ENCODE assay signal across 8 cellular contexts in the genomic region with DNA sequence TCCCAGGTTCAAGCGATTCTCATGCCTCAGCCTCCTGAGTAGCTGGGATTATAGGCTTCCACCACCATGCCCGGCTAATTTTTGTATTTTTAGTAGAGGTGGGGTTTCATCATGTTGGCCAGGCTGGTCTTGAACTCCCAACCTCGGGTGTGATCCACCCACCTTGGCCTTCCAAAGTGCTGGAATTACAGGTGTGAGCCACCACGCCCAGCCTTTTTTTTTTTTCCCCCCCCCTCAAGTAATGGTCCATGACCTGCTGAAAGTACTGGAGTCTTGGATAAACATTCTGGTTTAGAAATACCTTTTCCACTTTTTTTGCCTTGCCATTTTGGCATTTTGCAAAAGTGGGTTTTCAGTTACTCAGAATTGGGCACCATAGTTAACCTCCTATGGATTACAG. TPM values are rescaled to one million over a fixed set of nuclear protein-coding genes. Genes with fewer than 3 reads are reported as not detected.
DNase-seq lines count a peak whose midpoint lies in the region; ATAC-seq and TF ChIP-seq lines count a peak whose summit lies in the region.
"Not testable (repeated sequence)": the region's sequence is repeated elsewhere in the genome, so short reads cannot be mapped to it uniquely, and the experiment has no call there.

No MANE protein-coding gene starts in this region.

- intact Hi-C loops in CD4-positive, alpha-beta memory T cell (cut with micrococcal nuclease), result not testable (repeated sequence)

- not testable (repeated sequence) for DNase-seq in CD4-positive, alpha-beta memory T cell; SJCRH30; activated naive CD8-positive, alpha-beta T cell treated with anti-CD3 and anti-CD28 coated beads, Interleukin-2, amount 10 ng/mL, durations not matched to agents 7 days and 5 days; epithelial cell of prostate (ENCODE audit: low read depth, low spot score); memory B cell (ENCODE audit: low spot score in 2 of 2); trophoblast cell; thoracic aorta (ENCODE audit: low spot score)

- TF ChIP-seq CTCF in thoracic aorta (IDR thresholded peaks at IDR 0.05), result not testable (repeated sequence)

- not testable (repeated sequence) for H3K4me3 ChIP-seq in CD4-positive, alpha-beta memory T cell (ENCODE audit: low read length in 2 of 2); SJCRH30; trophoblast cell (ENCODE audit: low read depth, low read length); thoracic aorta

- H2AFZ ChIP-seq in trophoblast cell (ENCODE audit: insufficient read depth, low read length, poor library complexity), result not testable (repeated sequence)

- H3K36me3 Mint-ChIP-seq in CD4-positive, alpha-beta memory T cell, result peaks cover 11 to 41% of the 10 kb centered on the region in 2 donors
- not testable (repeated sequence) for H3K36me3 Mint-ChIP-seq in IgD-negative memory B cell, memory B cell
- peaks cover 33% of the 10 kb centered on the region for H3K36me3 Mint-ChIP-seq in activated naive CD8-positive, alpha-beta T cell treated with anti-CD3 and anti-CD28 coated beads, Interleukin-2, amount 10 ng/mL, durations not matched to agents 7 days and 5 days

- H3K79me2 ChIP-seq in trophoblast cell (ENCODE audit: control insufficient read depth, insufficient read depth, low read length, poor library complexity), result peaks cover 32% of the 10 kb centered on the region

- CTCF ChIA-PET in CD4-positive, alpha-beta memory T cell (lab: Charles Lee; ENCODE audit: partially characterized antibody), result interaction anchor here (1.7 to 2.1 kb wide), 2 partner anchors 19 to 60 kb away, joined by 5 read pairs; no protein-coding TSS in a partner anchor

- H3K4me3 Mint-ChIP-seq in CD4-positive, alpha-beta memory T cell, result peak overlapping the region in 6 of 8 donors; percentile 48 to 82 (median 68)
- H3K4me3 Mint-ChIP-seq in IgD-negative memory B cell, result peak overlapping the region in 2 of 4 donors; percentile 69 to 85
- peak overlapping the region; percentile 1 for H3K4me3 Mint-ChIP-seq in activated naive CD8-positive, alpha-beta T cell treated with anti-CD3 and anti-CD28 coated beads, Interleukin-2, amount 10 ng/mL, durations not matched to agents 7 days and 5 days
- not testable (repeated sequence) for H3K4me3 Mint-ChIP-seq in memory B cell

- H3K4ac ChIP-seq in trophoblast cell (ENCODE audit: low read depth, low read length), result peak overlapping the region; percentile 92

- H3K18ac ChIP-seq in trophoblast cell (ENCODE audit: low read length), result not testable (repeated sequence)

- not testable (repeated sequence) for H2BK5ac ChIP-seq in trophoblast cell (ENCODE audit: low read depth, low read length, poor library complexity)

- not testable (repeated sequence) for ATAC-seq in activated naive CD8-positive, alpha-beta T cell treated with anti-CD3 and anti-CD28 coated beads, Interleukin-2, amount 10 ng/mL, durations not matched to agents 7 days and 5 days (ENCODE audit: low read depth); memory B cell (ENCODE audit: low read depth); thoracic aorta (ENCODE audit: insufficient number of reproducible peaks, low FRiP score, low read depth)

- H3K9ac ChIP-seq in trophoblast cell (ENCODE audit: low read length), result not testable (repeated sequence)

- H3K9me3 Mint-ChIP-seq in CD4-positive, alpha-beta memory T cell; IgD-negative memory B cell; activated naive CD8-positive, alpha-beta T cell treated with anti-CD3 and anti-CD28 coated beads, Interleukin-2, amount 10 ng/mL, durations not matched to agents 7 days and 5 days; memory B cell: not testable (repeated sequence)

- peaks cover 9 to 35% (median 21%) of the 10 kb centered on the region in 4 donors for H3K4me1 Mint-ChIP-seq in CD4-positive, alpha-beta memory T cell
- H3K4me1 Mint-ChIP-seq in IgD-negative memory B cell (peaks cover 29 to 39% (median 35%) of the 10 kb centered on the region in 3 donors), memory B cell (peaks cover 39% of the 10 kb centered on the region)
- H3K4me1 Mint-ChIP-seq in activated naive CD8-positive, alpha-beta T cell treated with anti-CD3 and anti-CD28 coated beads, Interleukin-2, amount 10 ng/mL, durations not matched to agents 7 days and 5 days, result peaks cover 28% of the 10 kb centered on the region

- not testable (repeated sequence) for H4K12ac ChIP-seq in trophoblast cell (ENCODE audit: low read depth, low read length)

- not testable (repeated sequence) for H3K23ac ChIP-seq in trophoblast cell (ENCODE audit: low read length)

- H3K27me3 Mint-ChIP-seq in CD4-positive, alpha-beta memory T cell; IgD-negative memory B cell; activated naive CD8-positive, alpha-beta T cell treated with anti-CD3 and anti-CD28 coated beads, Interleukin-2, amount 10 ng/mL, durations not matched to agents 7 days and 5 days; memory B cell: not testable (repeated sequence)

- POLR2A ChIA-PET in CD4-positive, alpha-beta memory T cell (lab: Charles Lee; ENCODE audit: partially characterized antibody), result interaction anchor here (1.6 to 16.5 kb wide), 5 partner anchors 8 to 128 kb away, joined by 3 to 595 read pairs (median 91); partner anchors contain the start of genes ARID1A and PIGV
- POLR2A ChIA-PET in activated naive CD8-positive, alpha-beta T cell treated with anti-CD3 and anti-CD28 coated beads, Interleukin-2, amount 10 ng/mL, durations not matched to agents 7 days and 5 days (lab: Charles Lee), result interaction anchor here (1.0 to 15.0 kb wide), 4 partner anchors 13 to 83 kb away, joined by 3 to 357 read pairs (median 24); partner anchors contain the start of gene PIGV

- H3K4me2 ChIP-seq in trophoblast cell (ENCODE audit: low read length), result not testable (repeated sequence)

- H3K79me1 ChIP-seq in trophoblast cell (ENCODE audit: low read length), result not testable (repeated sequence)

- H3K9me3 ChIP-seq in CD4-positive, alpha-beta memory T cell (ENCODE audit: control insufficient read depth in 1 of 2, low read length in 2 of 2); SJCRH30 (replicated peaks); trophoblast cell (ENCODE audit: insufficient read depth, low read depth, low read length); thoracic aorta: not testable (repeated sequence)

- not testable (repeated sequence) for H3K27me3 ChIP-seq in CD4-positive, alpha-beta memory T cell (ENCODE audit: insufficient read depth, low read length); SJCRH30; trophoblast cell (ENCODE audit: insufficient read depth, low read length); thoracic aorta (replicated peaks; ENCODE audit: insufficient read depth)

- H2AK5ac ChIP-seq in trophoblast cell (ENCODE audit: low read length), result not testable (repeated sequence)

- H4K91ac ChIP-seq in trophoblast cell (ENCODE audit: low read depth, low read length), result not testable (repeated sequence)

- H3K36me3 ChIP-seq in CD4-positive, alpha-beta memory T cell (ENCODE audit: insufficient read depth, low read length); thoracic aorta: not testable (repeated sequence)
- H3K36me3 ChIP-seq in SJCRH30 (peaks cover 27% of the 10 kb centered on the region), trophoblast cell (ENCODE audit: control insufficient read depth in 1 of 2, insufficient read depth in 2 of 2, low read length in 2 of 2) (peaks cover 4 to 13% of the 10 kb centered on the region in 2 experiments)

- H2BK12ac ChIP-seq in trophoblast cell (ENCODE audit: low read length), result not testable (repeated sequence)

- peak overlapping the region in 2 of 7 donors; percentile 2 to 52 for H3K27ac Mint-ChIP-seq in CD4-positive, alpha-beta memory T cell
- H3K27ac Mint-ChIP-seq in IgD-negative memory B cell, result peak overlapping the region in 2 of 3 donors; percentile 9 to 66
- H3K27ac Mint-ChIP-seq in activated naive CD8-positive, alpha-beta T cell treated with anti-CD3 and anti-CD28 coated beads, Interleukin-2, amount 10 ng/mL, durations not matched to agents 7 days and 5 days, result not testable (repeated sequence)
- peak overlapping the region; percentile 77 for H3K27ac Mint-ChIP-seq in memory B cell

- no CpG with 5 or more reads among the region's 4 CpGs for WGBS in trophoblast cell (ENCODE audit: extremely low coverage, insufficient coverage, insufficient read length)

- H3K4me1 ChIP-seq in CD4-positive, alpha-beta memory T cell (ENCODE audit: insufficient read depth, low read length), result peaks cover 72% of the 10 kb centered on the region
- peaks cover 72% of the 10 kb centered on the region for H3K4me1 ChIP-seq in SJCRH30
- peaks cover 5 to 19% of the 10 kb centered on the region in 2 experiments for H3K4me1 ChIP-seq in trophoblast cell (ENCODE audit: control insufficient read depth in 1 of 2, insufficient read depth in 2 of 2, low read length in 2 of 2)
- H3K4me1 ChIP-seq in thoracic aorta (ENCODE audit: control insufficient read depth in 1 of 2, low read depth in 2 of 2), result peaks cover 75 to 98% of the 10 kb centered on the region in 2 donors

- H2BK120ac ChIP-seq in trophoblast cell (ENCODE audit: insufficient read depth, low read length, poor library complexity), result not testable (repeated sequence)

- not testable (repeated sequence) for H3K14ac ChIP-seq in trophoblast cell (ENCODE audit: low read length)

- H4K8ac ChIP-seq in trophoblast cell (ENCODE audit: low read depth, low read length), result not testable (repeated sequence)

- H3K27ac ChIP-seq in CD4-positive, alpha-beta memory T cell (ENCODE audit: low read depth, low read length); trophoblast cell (ENCODE audit: low read depth, low read length): not testable (repeated sequence)
- peak overlapping the region; percentile 95 for H3K27ac ChIP-seq in SJCRH30
- H3K27ac ChIP-seq in epithelial cell of prostate, result peak overlapping the region; percentile 91
- peak overlapping the region; percentile 26 to 67 for H3K27ac ChIP-seq in thoracic aorta

RNA-seq across cellular contexts. Expression of gene ARID1A, which starts 9.4 kb away (rescaled TPM):
- total RNA-seq in CD4-positive, alpha-beta memory T cell, result 100 to 1,000 TPM; 112 to 127 TPM
- polyA plus RNA-seq in CD4-positive, alpha-beta memory T cell, result 10 to 100 TPM in 1 of 2 donors, 1 to 10 TPM in 1; 4.2 to 30.4 TPM
- 24.4 TPM for polyA plus RNA-seq in IgD-negative memory B cell
- 57.3 and 57.9 TPM in 2 replicates for total RNA-seq in SJCRH30 (2014; rRNA removed; shearing (Covaris generic))
- 100 to 1,000 TPM; 118 to 124 TPM for total RNA-seq in activated naive CD8-positive, alpha-beta T cell treated with anti-CD3 and anti-CD28 coated beads, Interleukin-2, amount 10 ng/mL, durations not matched to agents 7 days and 5 days
- 84.0 and 87.9 TPM in 2 replicates for polyA plus RNA-seq in trophoblast cell (2013)
- 10 to 100 TPM; 53.6 to 69.2 TPM for total RNA-seq in thoracic aorta
